Comparison of ENCODE assay signal across 8 cellular contexts in the genomic region with DNA sequence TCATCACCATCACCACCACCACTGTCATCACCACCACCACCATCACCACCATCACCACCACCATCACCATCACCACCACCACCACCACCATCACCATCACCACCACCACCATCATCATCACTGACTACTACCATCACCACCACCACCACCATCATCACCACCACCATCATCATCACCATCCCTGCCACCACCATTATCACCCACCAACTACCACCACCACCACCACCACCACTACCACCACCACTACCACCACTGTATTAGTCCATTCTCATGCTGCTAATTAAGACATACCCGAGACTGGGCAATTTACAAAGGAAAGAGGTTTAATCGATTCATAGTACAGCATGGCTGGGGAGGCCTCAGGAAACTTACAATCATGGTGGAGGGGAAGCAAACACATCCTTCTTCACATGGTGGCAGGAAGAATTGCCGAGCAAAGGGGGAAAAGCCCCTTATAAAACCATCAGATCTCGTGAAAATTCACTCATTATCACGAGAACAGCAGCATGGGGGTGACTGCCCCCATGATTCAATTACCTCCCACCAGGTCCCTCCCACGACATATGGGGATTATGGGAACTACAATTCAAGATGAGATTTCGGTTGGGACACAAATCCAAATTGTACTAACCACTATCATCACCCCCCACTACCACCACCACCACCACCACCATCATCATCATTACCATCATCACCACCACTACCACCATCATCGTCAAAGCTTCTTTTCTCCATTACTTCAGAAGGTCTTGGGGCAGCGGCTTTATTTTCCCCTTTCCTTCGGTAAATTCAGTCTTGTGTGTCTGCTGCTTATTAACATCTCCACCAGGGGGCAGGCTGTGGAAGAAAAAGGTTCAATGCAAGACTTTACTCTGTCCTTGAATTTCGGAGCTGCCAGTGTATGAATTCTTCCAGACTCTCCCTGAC. TPM values are rescaled to one million over a fixed set of nuclear protein-coding genes. Genes with fewer than 3 reads are reported as not detected.
DNase-seq lines count a peak whose midpoint lies in the region; ATAC-seq and TF ChIP-seq lines count a peak whose summit lies in the region.
"Not testable (repeated sequence)": the region's sequence is repeated elsewhere in the genome, so short reads cannot be mapped to it uniquely, and the experiment has no call there.

No MANE protein-coding gene starts in this region.

- H3K4me3 Mint-ChIP-seq in activated CD4-positive, alpha-beta T cell treated with anti-CD3 and anti-CD28 coated beads for 36 hours; progenitor cell of endocrine pancreas (ENCODE audit: low read depth): not testable (repeated sequence)

- DNase-seq in NCI-H82 treated with DMSO at 0.1 percent for 48 hours (lab: John Stamatoyannopoulos, UW; ENCODE audit: unreplicated experiment) (peak; percentile 52), caudate nucleus (lab: John Stamatoyannopoulos, UW) (peak in 48 of 61 donors; percentile 3 to 81 (median 36)), hypothalamus (lab: John Stamatoyannopoulos, UW) (peak in 37 of 51 donors; percentile 1 to 78 (median 32)), progenitor cell of endocrine pancreas (ENCODE audit: low spot score, unreplicated experiment) (peak; percentile 58), tibial artery (peak; percentile 64 to 70)
- DNase-seq in activated CD4-positive, alpha-beta T cell treated with anti-CD3 and anti-CD28 coated beads for 36 hours = peak; percentile 72

- H3K4me2 ChIP-seq in DOHH2 (ENCODE audit: low read length) = peak overlapping the region; percentile 9; the same call in 1 of the 2 replicates
- not testable (repeated sequence) for H3K4me2 ChIP-seq in KMS-11

- POLR2A ChIA-PET in activated CD4-positive, alpha-beta T cell treated with anti-CD3 and anti-CD28 coated beads for 36 hours (lab: Charles Lee) = not testable (repeated sequence)

- not testable (repeated sequence) for H3F3A ChIP-seq in DOHH2 (ENCODE audit: control insufficient read depth, insufficient read depth)

- not testable (repeated sequence) for H3K27me3 ChIP-seq in DOHH2 (ENCODE audit: control insufficient read depth, low read length); KMS-11 (ENCODE audit: insufficient read depth, low read depth); tibial artery

- H3K9me3 Mint-ChIP-seq in activated CD4-positive, alpha-beta T cell treated with anti-CD3 and anti-CD28 coated beads for 36 hours (ENCODE audit: low read depth); progenitor cell of endocrine pancreas (ENCODE audit: low read depth): not testable (repeated sequence)

- H3K4me1 ChIP-seq in DOHH2 (ENCODE audit: control insufficient read depth, low read length) = peaks cover 48% of the 10 kb centered on the region
- H3K4me1 ChIP-seq in KMS-11 (ENCODE audit: low read depth, poor library complexity, severe bottlenecking); tibial artery: not testable (repeated sequence)

- TF ChIP-seq CTCF in DOHH2 (IDR thresholded peaks at IDR 0.05; ENCODE audit: low read depth, low read length, poor library complexity, severe bottlenecking) = peak; percentile 86
- peak; percentile 93 for TF ChIP-seq CTCF in KMS-11 (conservative IDR thresholded peaks at IDR 0.05; ENCODE audit: low read depth, low read length)
- TF ChIP-seq CTCF in progenitor cell of endocrine pancreas (IDR thresholded peaks at IDR 0.05; ENCODE audit: unreplicated experiment) = peak; percentile 77
- TF ChIP-seq CTCF in tibial artery (IDR thresholded peaks at IDR 0.05) = peak; percentile 58 to 62

- H3K27me3 Mint-ChIP-seq in activated CD4-positive, alpha-beta T cell treated with anti-CD3 and anti-CD28 coated beads for 36 hours = peaks cover 12% of the 10 kb centered on the region
- H3K27me3 Mint-ChIP-seq in progenitor cell of endocrine pancreas = not testable (repeated sequence)

- peak; percentile 53 for ATAC-seq in activated CD4-positive, alpha-beta T cell treated with anti-CD3 and anti-CD28 coated beads for 36 hours

- not testable (repeated sequence) for H3K9me2 ChIP-seq in DOHH2 (replicated peaks; ENCODE audit: control insufficient read depth, low read length)

- H3K36me3 Mint-ChIP-seq in activated CD4-positive, alpha-beta T cell treated with anti-CD3 and anti-CD28 coated beads for 36 hours (ENCODE audit: low read depth); progenitor cell of endocrine pancreas (ENCODE audit: insufficient read depth): not testable (repeated sequence)

- H3K4me3 ChIP-seq in DOHH2 (ENCODE audit: low read length); KMS-11 (IDR thresholded peaks at IDR 0.05; ENCODE audit: insufficient read depth, low read depth, low read length); tibial artery: not testable (repeated sequence)

- H3K36me3 ChIP-seq in DOHH2 (ENCODE audit: control insufficient read depth, low read length); KMS-11 (ENCODE audit: insufficient read depth); tibial artery: not testable (repeated sequence)

- intact Hi-C loops in activated CD4-positive, alpha-beta T cell treated with anti-CD3 and anti-CD28 coated beads for 36 hours (cut with DNase I, micrococcal nuclease) = loop anchor here in 1 of 2 experiments (1.0 to 5.0 kb wide), 3 partner anchors 87 to 792 kb away; partner anchors contain the start of gene HUNK
- intact Hi-C loops in tibial artery (cut with DNase I; ENCODE audit: low total_unique reads) = not testable (repeated sequence)

- H3K27ac Mint-ChIP-seq in activated CD4-positive, alpha-beta T cell treated with anti-CD3 and anti-CD28 coated beads for 36 hours; progenitor cell of endocrine pancreas: not testable (repeated sequence)

- H3K79me2 ChIP-seq in DOHH2 (ENCODE audit: control insufficient read depth, low read length); KMS-11 (ENCODE audit: insufficient read depth, low read depth): not testable (repeated sequence)

- not testable (repeated sequence) for H4K20me1 ChIP-seq in DOHH2 (ENCODE audit: control insufficient read depth, insufficient read depth, low read depth, low read length); KMS-11 (ENCODE audit: insufficient read depth)

- not testable (repeated sequence) for H3K9me3 ChIP-seq in DOHH2 (ENCODE audit: control insufficient read depth, insufficient read depth, low read length); tibial artery

- H3K9ac ChIP-seq in KMS-11 = not testable (repeated sequence)

- H2AFZ ChIP-seq in KMS-11 (ENCODE audit: low read depth) = not testable (repeated sequence)

- CTCF ChIA-PET in activated CD4-positive, alpha-beta T cell treated with anti-CD3 and anti-CD28 coated beads for 36 hours (lab: Charles Lee) = interaction anchor here (0.7 to 1.5 kb wide), 7 partner anchors 13 to 472 kb away, joined by 3 to 5 read pairs (median 3); no protein-coding TSS in a partner anchor

- H3K27ac ChIP-seq in DOHH2 (ENCODE audit: low read depth, low read length); KMS-11; caudate nucleus (ENCODE audit: low read depth, low read length); tibial artery: not testable (repeated sequence)

- H3K4me1 Mint-ChIP-seq in activated CD4-positive, alpha-beta T cell treated with anti-CD3 and anti-CD28 coated beads for 36 hours; progenitor cell of endocrine pancreas (ENCODE audit: low read depth): not testable (repeated sequence)

RNA-seq across cellular contexts. Expression of gene SCAF4, which starts 53.6 kb away (rescaled TPM):
- 10 to 100 TPM; 47.1 to 62.8 TPM for total RNA-seq in activated CD4-positive, alpha-beta T cell treated with anti-CD3 and anti-CD28 coated beads for 36 hours
- total RNA-seq in progenitor cell of endocrine pancreas = 60.0 and 65.5 TPM in 2 replicates
